In the genomic region with DNA sequence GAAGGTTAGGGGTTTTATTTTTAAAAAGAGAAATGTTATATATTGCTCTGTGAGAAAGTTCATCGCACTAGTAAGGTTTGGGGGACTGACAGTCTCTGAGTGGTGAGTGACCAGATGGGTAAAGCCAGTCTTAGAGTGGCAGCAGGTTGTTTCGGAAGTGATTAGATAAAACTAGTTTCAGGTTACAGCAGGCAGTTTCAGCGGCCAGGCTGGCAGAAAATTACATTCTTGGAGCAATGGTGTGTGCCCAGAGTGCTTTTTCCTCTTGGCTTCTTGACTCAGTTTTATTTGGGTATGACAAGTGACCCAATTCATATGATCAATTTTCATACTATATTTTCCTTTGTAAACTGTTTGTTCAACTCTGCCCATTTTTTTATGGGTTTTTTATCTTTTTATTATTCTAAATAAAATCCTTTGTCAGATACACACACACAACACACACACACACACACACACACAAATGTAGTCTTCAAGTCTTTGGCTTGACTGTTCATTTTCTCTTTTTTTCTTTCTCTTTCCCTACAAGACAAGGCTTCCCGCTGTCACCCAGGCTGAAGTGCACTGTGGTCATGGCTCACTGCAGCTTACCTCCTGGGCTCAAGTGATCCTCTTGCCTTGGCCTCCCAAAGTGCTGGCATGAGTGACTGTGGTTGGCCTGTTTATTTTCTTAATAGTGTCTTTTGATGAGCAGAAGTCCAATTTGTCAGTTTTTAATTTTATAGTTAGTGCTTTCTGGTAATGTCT, we compare ENCODE assay signal across 2 cellular contexts.
TF ChIP-seq lines count a peak whose summit lies in the region.

No MANE protein-coding gene starts in this region.

TF ChIP-seq in GM12891, 5 proteins besides CTCF, POLR2A, EP300 and RAD21:
- TF ChIP-seq POU2F2 (IDR thresholded peaks at IDR 0.05; ENCODE audit: low read depth, low read length), result no peak
- TF ChIP-seq TAF1 (IDR thresholded peaks at IDR 0.05; ENCODE audit: low read depth, low read length), result no peak
- TF ChIP-seq POLR2AphosphoS5 (IDR thresholded peaks at IDR 0.05; ENCODE audit: low read depth, low read length), result no peak
- no peak for TF ChIP-seq PAX5 (IDR thresholded peaks at IDR 0.05; ENCODE audit: insufficient read depth, low read length, severe bottlenecking)
- TF ChIP-seq SPI1 (IDR thresholded peaks at IDR 0.05; ENCODE audit: low read depth, low read length), result no peak

TF ChIP-seq in WTC11, 78 proteins besides CTCF, POLR2A, EP300 and RAD21:
- no peak for TF ChIP-seq AFF4 (CRISPR knock-in tag; IDR thresholded peaks at IDR 0.05; ENCODE audit: borderline replicate concordance)
- no peak for TF ChIP-seq ESRRA (CRISPR knock-in tag; IDR thresholded peaks at IDR 0.05; ENCODE audit: borderline replicate concordance)
- no peak for TF ChIP-seq ELF4 (CRISPR knock-in tag; IDR thresholded peaks at IDR 0.05; ENCODE audit: low read depth)
- TF ChIP-seq TCF7 (CRISPR knock-in tag; IDR thresholded peaks at IDR 0.05; ENCODE audit: low read depth), result no peak
- TF ChIP-seq, protein P1, sequence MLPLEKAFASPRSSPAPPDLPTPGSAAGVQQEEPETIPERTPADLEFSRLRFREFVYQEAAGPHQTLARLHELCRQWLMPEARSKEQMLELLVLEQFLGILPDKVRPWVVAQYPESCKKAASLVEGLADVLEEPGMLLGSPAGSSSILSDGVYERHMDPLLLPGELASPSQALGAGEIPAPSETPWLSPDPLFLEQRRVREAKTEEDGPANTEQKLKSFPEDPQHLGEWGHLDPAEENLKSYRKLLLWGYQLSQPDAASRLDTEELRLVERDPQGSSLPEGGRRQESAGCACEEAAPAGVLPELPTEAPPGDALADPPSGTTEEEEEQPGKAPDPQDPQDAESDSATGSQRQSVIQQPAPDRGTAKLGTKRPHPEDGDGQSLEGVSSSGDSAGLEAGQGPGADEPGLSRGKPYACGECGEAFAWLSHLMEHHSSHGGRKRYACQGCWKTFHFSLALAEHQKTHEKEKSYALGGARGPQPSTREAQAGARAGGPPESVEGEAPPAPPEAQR (CRISPR knock-in tag; IDR thresholded peaks at IDR 0.05), result no peak
- TF ChIP-seq SMAD3 (CRISPR knock-in tag; IDR thresholded peaks at IDR 0.05; ENCODE audit: borderline replicate concordance), result no peak
- TF ChIP-seq NR1H2 (CRISPR knock-in tag; IDR thresholded peaks at IDR 0.05), result no peak
- TF ChIP-seq NR3C1 (CRISPR knock-in tag; conservative IDR thresholded peaks at IDR 0.05; ENCODE audit: low read depth), result no peak
- no peak for TF ChIP-seq JAZF1 (CRISPR knock-in tag; IDR thresholded peaks at IDR 0.05)
- no peak for TF ChIP-seq TEAD4 (CRISPR knock-in tag; IDR thresholded peaks at IDR 0.05)
- no peak for TF ChIP-seq ZNF281 (CRISPR knock-in tag; IDR thresholded peaks at IDR 0.05)
- TF ChIP-seq, protein P2, sequence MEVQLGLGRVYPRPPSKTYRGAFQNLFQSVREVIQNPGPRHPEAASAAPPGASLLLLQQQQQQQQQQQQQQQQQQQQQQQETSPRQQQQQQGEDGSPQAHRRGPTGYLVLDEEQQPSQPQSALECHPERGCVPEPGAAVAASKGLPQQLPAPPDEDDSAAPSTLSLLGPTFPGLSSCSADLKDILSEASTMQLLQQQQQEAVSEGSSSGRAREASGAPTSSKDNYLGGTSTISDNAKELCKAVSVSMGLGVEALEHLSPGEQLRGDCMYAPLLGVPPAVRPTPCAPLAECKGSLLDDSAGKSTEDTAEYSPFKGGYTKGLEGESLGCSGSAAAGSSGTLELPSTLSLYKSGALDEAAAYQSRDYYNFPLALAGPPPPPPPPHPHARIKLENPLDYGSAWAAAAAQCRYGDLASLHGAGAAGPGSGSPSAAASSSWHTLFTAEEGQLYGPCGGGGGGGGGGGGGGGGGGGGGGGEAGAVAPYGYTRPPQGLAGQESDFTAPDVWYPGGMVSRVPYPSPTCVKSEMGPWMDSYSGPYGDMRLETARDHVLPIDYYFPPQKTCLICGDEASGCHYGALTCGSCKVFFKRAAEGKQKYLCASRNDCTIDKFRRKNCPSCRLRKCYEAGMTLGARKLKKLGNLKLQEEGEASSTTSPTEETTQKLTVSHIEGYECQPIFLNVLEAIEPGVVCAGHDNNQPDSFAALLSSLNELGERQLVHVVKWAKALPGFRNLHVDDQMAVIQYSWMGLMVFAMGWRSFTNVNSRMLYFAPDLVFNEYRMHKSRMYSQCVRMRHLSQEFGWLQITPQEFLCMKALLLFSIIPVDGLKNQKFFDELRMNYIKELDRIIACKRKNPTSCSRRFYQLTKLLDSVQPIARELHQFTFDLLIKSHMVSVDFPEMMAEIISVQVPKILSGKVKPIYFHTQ (CRISPR knock-in tag; IDR thresholded peaks at IDR 0.05), result no peak
- TF ChIP-seq, protein P3, sequence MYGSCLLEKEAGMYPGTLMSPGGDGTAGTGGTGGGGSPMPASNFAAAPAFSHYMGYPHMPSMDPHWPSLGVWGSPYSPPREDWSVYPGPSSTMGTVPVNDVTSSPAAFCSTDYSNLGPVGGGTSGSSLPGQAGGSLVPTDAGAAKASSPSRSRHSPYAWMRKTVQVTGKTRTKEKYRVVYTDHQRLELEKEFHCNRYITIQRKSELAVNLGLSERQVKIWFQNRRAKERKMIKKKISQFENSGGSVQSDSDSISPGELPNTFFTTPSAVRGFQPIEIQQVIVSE (CRISPR knock-in tag; IDR thresholded peaks at IDR 0.05; ENCODE audit: borderline replicate concordance), result no peak
- TF ChIP-seq, protein P4, sequence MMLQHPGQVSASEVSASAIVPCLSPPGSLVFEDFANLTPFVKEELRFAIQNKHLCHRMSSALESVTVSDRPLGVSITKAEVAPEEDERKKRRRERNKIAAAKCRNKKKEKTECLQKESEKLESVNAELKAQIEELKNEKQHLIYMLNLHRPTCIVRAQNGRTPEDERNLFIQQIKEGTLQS (CRISPR knock-in tag; conservative IDR thresholded peaks at IDR 0.05), result no peak
- TF ChIP-seq ZNF512 (CRISPR knock-in tag; IDR thresholded peaks at IDR 0.05; ENCODE audit: borderline replicate concordance), result no peak
- TF ChIP-seq, protein P5, sequence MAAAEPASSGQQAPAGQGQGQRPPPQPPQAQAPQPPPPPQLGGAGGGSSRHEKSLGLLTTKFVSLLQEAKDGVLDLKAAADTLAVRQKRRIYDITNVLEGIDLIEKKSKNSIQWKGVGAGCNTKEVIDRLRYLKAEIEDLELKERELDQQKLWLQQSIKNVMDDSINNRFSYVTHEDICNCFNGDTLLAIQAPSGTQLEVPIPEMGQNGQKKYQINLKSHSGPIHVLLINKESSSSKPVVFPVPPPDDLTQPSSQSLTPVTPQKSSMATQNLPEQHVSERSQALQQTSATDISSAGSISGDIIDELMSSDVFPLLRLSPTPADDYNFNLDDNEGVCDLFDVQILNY (CRISPR knock-in tag; IDR thresholded peaks at IDR 0.05), result no peak
- TF ChIP-seq ZNF219 (CRISPR knock-in tag; IDR thresholded peaks at IDR 0.05; ENCODE audit: borderline replicate concordance), result no peak
- TF ChIP-seq, protein P6, sequence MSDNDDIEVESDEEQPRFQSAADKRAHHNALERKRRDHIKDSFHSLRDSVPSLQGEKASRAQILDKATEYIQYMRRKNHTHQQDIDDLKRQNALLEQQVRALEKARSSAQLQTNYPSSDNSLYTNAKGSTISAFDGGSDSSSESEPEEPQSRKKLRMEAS (CRISPR knock-in tag; IDR thresholded peaks at IDR 0.05), result no peak
TF ChIP-seq in WTC11: peak in this region for 0.
